Comparison of ENCODE assay signal across 8 cellular contexts in the genomic region with DNA sequence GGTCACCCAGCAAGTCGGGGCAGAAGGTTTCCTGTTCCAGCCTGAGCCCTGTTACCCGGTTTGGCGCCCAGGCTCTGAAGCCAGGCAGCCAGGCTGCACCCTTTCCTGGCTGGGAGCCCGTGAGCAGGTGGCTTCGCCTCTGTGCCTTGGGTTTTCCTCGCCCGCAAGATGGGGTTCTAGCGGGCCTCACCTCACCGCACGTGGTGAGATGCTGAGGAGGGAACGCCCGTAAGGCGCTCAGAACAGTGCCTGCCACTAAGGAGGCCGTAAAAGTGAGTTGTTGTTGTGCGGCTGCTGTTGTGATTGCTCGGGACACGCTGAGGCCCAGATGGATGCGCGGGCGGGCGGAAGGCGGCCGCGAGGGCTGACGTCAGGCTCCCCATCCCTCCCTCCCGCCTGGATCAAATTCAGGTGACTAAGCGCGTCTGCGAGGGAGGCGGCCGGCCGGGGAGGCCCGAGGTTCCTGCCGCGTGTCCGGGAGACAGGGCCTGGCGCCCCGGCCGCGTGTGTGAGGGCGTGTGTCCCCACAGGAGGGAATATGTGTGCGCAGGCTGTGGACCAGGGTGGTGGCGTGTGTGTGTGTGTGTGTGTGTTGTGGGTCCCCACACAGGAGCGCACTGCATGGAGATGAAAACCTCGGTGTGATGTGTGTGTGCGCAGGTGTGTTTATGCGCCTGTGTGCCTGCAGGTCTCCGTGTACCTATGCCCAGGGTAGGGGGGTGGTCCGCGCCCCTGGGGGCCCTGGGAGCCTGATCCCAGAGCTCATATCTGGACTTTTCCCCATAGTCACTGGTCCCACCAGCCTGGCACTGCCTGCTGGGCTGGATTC. TPM values are rescaled to one million over a fixed set of nuclear protein-coding genes. Genes with fewer than 3 reads are reported as not detected.
DNase-seq lines count a peak whose midpoint lies in the region; ATAC-seq and TF ChIP-seq lines count a peak whose summit lies in the region.

No MANE protein-coding gene starts in this region.

- peak; percentile 29 for DNase-seq in activated CD4-positive, alpha-beta T cell treated with anti-CD3 and anti-CD28 coated beads for 36 hours
- no peak for DNase-seq in activated CD4-positive, alpha-beta T cell treated with anti-CD3 and anti-CD28 coated beads for 1 hour
- DNase-seq in adipocyte (ENCODE audit: low read depth) (peak; percentile 96), right atrium auricular region (ENCODE audit: low spot score) (peak; percentile 88), T-helper 9 cell (no peak)
- DNase-seq in activated effector memory CD4-positive, alpha-beta T cell treated with anti-CD3 and anti-CD28 coated beads, Interleukin-2, amount 50 U/mL, for 16 hours = no peak
- no peak for DNase-seq in activated naive CD4-positive, alpha-beta T cell treated with anti-CD3 and anti-CD28 coated beads, Interleukin-2, amount 50 U/mL, for 16 hours

- H3K4me1 Mint-ChIP-seq in activated CD4-positive, alpha-beta T cell treated with anti-CD3 and anti-CD28 coated beads for 36 hours = peaks cover 52% of the 10 kb centered on the region

- peaks cover 4% of the 10 kb centered on the region for H3K36me3 ChIP-seq in adipocyte (ENCODE audit: control insufficient read depth, insufficient read depth, low read length, severe bottlenecking)
- peaks cover 18% of the 10 kb centered on the region for H3K36me3 ChIP-seq in right atrium auricular region

- CTCF ChIA-PET in activated CD4-positive, alpha-beta T cell treated with anti-CD3 and anti-CD28 coated beads for 36 hours (lab: Charles Lee) = interaction anchor here (0.8 to 2.8 kb wide), 3 partner anchors 24 to 28 kb away, joined by 3 to 10 read pairs (median 4); a partner anchor contains a TSS

- H3K9me3 Mint-ChIP-seq in activated CD4-positive, alpha-beta T cell treated with anti-CD3 and anti-CD28 coated beads for 36 hours (ENCODE audit: low read depth) = no peaks in the 10 kb centered on the region

- no peak overlapping the region for H3K4me3 Mint-ChIP-seq in activated CD4-positive, alpha-beta T cell treated with anti-CD3 and anti-CD28 coated beads for 36 hours

- H3K4me3 ChIP-seq in adipocyte (ENCODE audit: low read length) = no peak overlapping the region
- no peak overlapping the region for H3K4me3 ChIP-seq in right atrium auricular region
- H3K4me3 ChIP-seq in skin epidermis = no peak overlapping the region

- H3K27me3 ChIP-seq in adipocyte (replicated peaks; ENCODE audit: control insufficient read depth, insufficient read depth, low read length) (no peaks in the 10 kb centered on the region), right atrium auricular region (no peaks in the 10 kb centered on the region)

- TF ChIP-seq CTCF in right atrium auricular region (IDR thresholded peaks at IDR 0.05) = no peak

- H3K27ac ChIP-seq in right atrium auricular region (peak overlapping the region; percentile 74 to 85), skin epidermis (peak overlapping the region; percentile 11 to 92 (median 73))

- no peak for ATAC-seq in activated CD4-positive, alpha-beta T cell treated with anti-CD3 and anti-CD28 coated beads for 36 hours

- no peak overlapping the region for H3K27ac Mint-ChIP-seq in activated CD4-positive, alpha-beta T cell treated with anti-CD3 and anti-CD28 coated beads for 36 hours

- H3K9ac ChIP-seq in adipocyte (ENCODE audit: low read length) = peak overlapping the region; percentile 75

- H3K36me3 Mint-ChIP-seq in activated CD4-positive, alpha-beta T cell treated with anti-CD3 and anti-CD28 coated beads for 36 hours (ENCODE audit: low read depth) = no peaks in the 10 kb centered on the region

- H3K9me3 ChIP-seq in adipocyte (ENCODE audit: control insufficient read depth, low read length) (no peaks in the 10 kb centered on the region), right atrium auricular region (no peaks in the 10 kb centered on the region)

- no peaks in the 10 kb centered on the region for H3K27me3 Mint-ChIP-seq in activated CD4-positive, alpha-beta T cell treated with anti-CD3 and anti-CD28 coated beads for 36 hours

- POLR2A ChIA-PET in activated CD4-positive, alpha-beta T cell treated with anti-CD3 and anti-CD28 coated beads for 36 hours (lab: Charles Lee) = no interaction called here

- intact Hi-C loops in activated CD4-positive, alpha-beta T cell treated with anti-CD3 and anti-CD28 coated beads for 36 hours (cut with DNase I, micrococcal nuclease) = no loop called here

- H3K4me1 ChIP-seq in adipocyte (ENCODE audit: control insufficient read depth, insufficient read depth, low read length) (peaks cover 61% of the 10 kb centered on the region), right atrium auricular region (peaks cover 0 to 74% of the 10 kb centered on the region in 2 donors)

RNA-seq across cellular contexts. Expression of a gene that starts 4.3 kb away (rescaled TPM):
- total RNA-seq in activated CD4-positive, alpha-beta T cell treated with anti-CD3 and anti-CD28 coated beads for 36 hours = 1 to 10 TPM; 4.5 to 5.4 TPM
- total RNA-seq in right atrium auricular region = 1 to 10 TPM; 3.0 to 3.2 TPM

RNA-seq across cellular contexts. Expression of a gene that starts 27.7 kb away (rescaled TPM):
- total RNA-seq in activated CD4-positive, alpha-beta T cell treated with anti-CD3 and anti-CD28 coated beads for 36 hours = under 1 TPM; 0.72 to 0.89 TPM
- total RNA-seq in right atrium auricular region = 1 to 10 TPM in 1 of 2 donors, under 1 TPM in 1; 0.85 to 2.8 TPM

RNA-seq across cellular contexts. Expression of a gene that starts 42.5 kb away (rescaled TPM):
- 10 to 100 TPM; 35.9 to 44.6 TPM for total RNA-seq in activated CD4-positive, alpha-beta T cell treated with anti-CD3 and anti-CD28 coated beads for 36 hours
- 10 to 100 TPM; 15.2 to 21.4 TPM for total RNA-seq in right atrium auricular region

Comparison
In these comparisons a context has a peak if more than half of its experiments do, and no peak if none do; other contexts are left out.
1. DNase-seq: peak in activated CD4-positive, alpha-beta T cell treated with anti-CD3 and anti-CD28 coated beads for 36 hours (single experiment), adipocyte (single experiment) and right atrium auricular region (single experiment); none in activated CD4-positive, alpha-beta T cell treated with anti-CD3 and anti-CD28 coated beads for 1 hour (single experiment), T-helper 9 cell (single experiment), activated effector memory CD4-positive, alpha-beta T cell treated with anti-CD3 and anti-CD28 coated beads, Interleukin-2, amount 50 U/mL, for 16 hours (single experiment) and activated naive CD4-positive, alpha-beta T cell treated with anti-CD3 and anti-CD28 coated beads, Interleukin-2, amount 50 U/mL, for 16 hours (single experiment).